Comparison of ENCODE assay signal across 21 cellular contexts in the genomic region with DNA sequence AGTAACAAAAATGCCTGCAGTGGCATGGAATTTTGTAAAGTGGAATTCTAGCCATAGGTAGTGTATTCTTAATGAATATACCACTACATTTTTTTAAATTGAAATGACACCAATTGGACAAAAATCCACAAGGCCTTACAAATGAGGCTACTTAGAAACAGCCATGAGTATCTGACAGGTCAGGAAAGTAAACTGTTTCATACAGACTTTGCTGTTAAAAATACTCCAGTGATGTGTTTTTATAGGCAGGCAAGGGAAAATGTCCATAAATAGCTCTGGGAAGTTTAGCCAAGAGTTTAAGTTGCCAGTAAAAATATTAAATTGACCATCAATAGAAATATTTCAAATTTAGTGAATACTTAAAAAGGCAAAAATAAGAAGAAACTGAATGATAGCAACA. TPM values are rescaled to one million over a fixed set of nuclear protein-coding genes. Genes with fewer than 3 reads are reported as not detected.
A peak's percentile ranks its signal among the peaks of the same experiment; 100 is the strongest.
DNase-seq lines count a peak whose midpoint lies in the region; ATAC-seq, FAIRE-seq and TF ChIP-seq lines count a peak whose summit lies in the region.
"Had no signal": no experiment of that assay in that cellular context is flagged by ENCODE, and none has a peak within 500 bp of the region (broad histone marks: within the 10 kb centered on the region; RNA-seq: fewer than 3 reads in every experiment).

No MANE protein-coding gene starts in this region.

- H2AFZ ChIP-seq in smooth muscle cell (ENCODE audit: low read depth), result no peak overlapping the region
- H2AFZ ChIP-seq: parathyroid adenoma had no signal

- no peak for FAIRE-seq in GM12892 (lab: Jason Lieb, UNC)
- FAIRE-seq: colon had no signal

- no peak overlapping the region for H3K27ac ChIP-seq in HEK293 (ENCODE audit: extremely low read depth, low read depth, low read length)
- peak overlapping the region; percentile 79 to 81 for H3K27ac ChIP-seq in right atrium auricular region
- H3K27ac ChIP-seq in smooth muscle cell (ENCODE audit: low read depth), result peak overlapping the region; percentile 58
- H3K27ac ChIP-seq: adrenal gland, HL-60, parathyroid adenoma, upper lobe of left lung had no signal

- H3K36me3 ChIP-seq in HEK293 (ENCODE audit: control insufficient read depth in 2 of 2, insufficient read depth in 1 of 2, low read length in 2 of 2) (no peaks in the 10 kb centered on the region), right atrium auricular region (no peaks in the 10 kb centered on the region), smooth muscle cell (ENCODE audit: low read depth) (no peaks in the 10 kb centered on the region)
- H3K36me3 ChIP-seq: adrenal gland, upper lobe of left lung had no signal

- H3K27me3 ChIP-seq in right atrium auricular region, result no peaks in the 10 kb centered on the region
- no peaks in the 10 kb centered on the region for H3K27me3 ChIP-seq in smooth muscle cell (ENCODE audit: low read depth)
- H3K27me3 ChIP-seq: adrenal gland, upper lobe of left lung had no signal

- H3K9me3 ChIP-seq in HEK293 (ENCODE audit: control insufficient read depth, insufficient read depth, low read depth, low read length) (no peaks in the 10 kb centered on the region), right atrium auricular region (no peaks in the 10 kb centered on the region), smooth muscle cell (replicated peaks; ENCODE audit: low read depth) (no peaks in the 10 kb centered on the region)
- H3K9me3 ChIP-seq: adrenal gland, upper lobe of left lung had no signal

- CTCF ChIA-PET in HEK293 (lab: Yijun Ruan, JAX), result interaction anchor here (0.9 kb wide), 1 partner anchor 9 kb away, joined by 3 read pairs; no protein-coding TSS in a partner anchor

- TF ChIP-seq POLR2A in GM12892 (IDR thresholded peaks at IDR 0.05; ENCODE audit: low read depth, low read length), result no peak

- TF ChIP-seq CTCF in HEK293 (tag by site-specific recombination; IDR thresholded peaks at IDR 0.05) (no peak), choroid plexus epithelial cell (conservative IDR thresholded peaks at IDR 0.05; ENCODE audit: low read depth, low read length) (no peak), right atrium auricular region (IDR thresholded peaks at IDR 0.05) (no peak), smooth muscle cell (IDR thresholded peaks at IDR 0.05; ENCODE audit: borderline replicate concordance, insufficient read depth, poor library complexity, severe bottlenecking) (no peak)

- no peak for ATAC-seq in GM19035 (IDR thresholded peaks at IDR 0.05; ENCODE audit: unreplicated experiment)
- no peak for ATAC-seq in activated naive CD4-positive, alpha-beta T cell treated with anti-CD3 and anti-CD28 coated beads, Interleukin-2, amount 50 U/mL, for 72 hours
- ATAC-seq: activated CD4-positive, alpha-beta T cell treated with anti-CD3 and anti-CD28 coated beads for 36 hours; naive thymus-derived CD4-positive, alpha-beta T cell had no signal

- H4K20me1 ChIP-seq in smooth muscle cell (ENCODE audit: low read depth), result no peaks in the 10 kb centered on the region

- peaks cover 21% of the 10 kb centered on the region for H3F3A ChIP-seq in smooth muscle cell (ENCODE audit: low read depth)

- H3K4me3 ChIP-seq in HEK293 (ENCODE audit: low read depth, low read length), result no peak overlapping the region
- H3K4me3 ChIP-seq in choroid plexus epithelial cell (ENCODE audit: low read depth, low read length), result no peak overlapping the region
- H3K4me3 ChIP-seq in right atrium auricular region, result no peak overlapping the region
- H3K4me3 ChIP-seq in smooth muscle cell, result no peak overlapping the region
- H3K4me3 ChIP-seq: adrenal gland, upper lobe of left lung had no signal

- no peaks in the 10 kb centered on the region for H3K4me1 ChIP-seq in HEK293 (ENCODE audit: control insufficient read depth, insufficient read depth, low read length)
- peaks cover 0 to 66% of the 10 kb centered on the region in 2 donors for H3K4me1 ChIP-seq in right atrium auricular region
- H3K4me1 ChIP-seq in smooth muscle cell (ENCODE audit: low read depth), result peaks cover 20% of the 10 kb centered on the region

- H3K36me3 Mint-ChIP-seq in activated naive CD4-positive, alpha-beta T cell treated with anti-CD3 and anti-CD28 coated beads, Interleukin-2, amount 50 U/mL, for 72 hours, result no peaks in the 10 kb centered on the region
- H3K36me3 Mint-ChIP-seq: IgD-negative memory B cell; naive thymus-derived CD4-positive, alpha-beta T cell had no signal

- no peaks in the 10 kb centered on the region for H3K79me2 ChIP-seq in smooth muscle cell (ENCODE audit: low read depth)
- H3K79me2 ChIP-seq: parathyroid adenoma had no signal

- H3K9ac ChIP-seq in smooth muscle cell (ENCODE audit: low read depth), result no peak overlapping the region
- H3K9ac ChIP-seq: parathyroid adenoma had no signal

- H3K27ac Mint-ChIP-seq in activated naive CD4-positive, alpha-beta T cell treated with anti-CD3 and anti-CD28 coated beads, Interleukin-2, amount 50 U/mL, for 72 hours, result no peak overlapping the region
- H3K27ac Mint-ChIP-seq: activated CD4-positive, alpha-beta T cell treated with anti-CD3 and anti-CD28 coated beads for 36 hours; activated T-helper 2 cell treated with anti-CD3 and anti-CD28 coated beads, Interferon-gamma antibody, Interleukin-2, Interleukin-4, amounts not matched to agents 10 μg/mL and 5 μg/mL and 100 μg/mL, durations not matched to agents 14 hours and 24 hours and 36 hours; IgD-negative memory B cell; naive thymus-derived CD4-positive, alpha-beta T cell had no signal

- POLR2A ChIA-PET in HEK293 (lab: Yijun Ruan, JAX), result no interaction called here

- peak overlapping the region; percentile 72 for H3K4me2 ChIP-seq in smooth muscle cell

- H3K9me3 Mint-ChIP-seq in activated naive CD4-positive, alpha-beta T cell treated with anti-CD3 and anti-CD28 coated beads, Interleukin-2, amount 50 U/mL, for 72 hours, result no peaks in the 10 kb centered on the region
- H3K9me3 Mint-ChIP-seq: activated T-helper 2 cell treated with anti-CD3 and anti-CD28 coated beads, Interferon-gamma antibody, Interleukin-2, Interleukin-4, amounts not matched to agents 10 μg/mL and 5 μg/mL and 100 μg/mL, durations not matched to agents 14 hours and 24 hours and 36 hours had no signal

- DNase-seq in choroid plexus epithelial cell (ENCODE audit: low read depth) (peak; percentile 32), right atrium auricular region (ENCODE audit: low spot score) (no peak), smooth muscle cell (lab: John Stamatoyannopoulos, UW; ENCODE audit: unreplicated experiment) (no peak), NCI-H1417 (lab: John Stamatoyannopoulos, UW) (no peak), GM12892 (ENCODE audit: insufficient read length) (no peak)
- DNase-seq in activated naive CD4-positive, alpha-beta T cell treated with anti-CD3 and anti-CD28 coated beads, Interleukin-2, amount 50 U/mL, for 72 hours (ENCODE audit: low spot score in 2 of 2), result no peak
- DNase-seq: activated CD4-positive, alpha-beta T cell treated with anti-CD3 and anti-CD28 coated beads for 36 hours; HCEC 1CT; naive thymus-derived CD4-positive, alpha-beta T cell; NCI-H187 treated with DMSO at 0.1 percent for 48 hours; NK-92 treated with Interleukin-12 subunit alpha and Interleukin-12 subunit beta, amount 100 ng/mL, for 24 hours; stimulated activated CD4-positive, alpha-beta T cell treated with anti-CD3 and anti-CD28 coated beads, Interleukin-12 subunit alpha, Interleukin-12 subunit beta, amount 100 ng/mL, for 4 hours had no signal

TF ChIP-seq in HEK293, 187 proteins besides CTCF, POLR2A, EP300 and RAD21 (continues in another document):
- TF ChIP-seq, protein P1, sequence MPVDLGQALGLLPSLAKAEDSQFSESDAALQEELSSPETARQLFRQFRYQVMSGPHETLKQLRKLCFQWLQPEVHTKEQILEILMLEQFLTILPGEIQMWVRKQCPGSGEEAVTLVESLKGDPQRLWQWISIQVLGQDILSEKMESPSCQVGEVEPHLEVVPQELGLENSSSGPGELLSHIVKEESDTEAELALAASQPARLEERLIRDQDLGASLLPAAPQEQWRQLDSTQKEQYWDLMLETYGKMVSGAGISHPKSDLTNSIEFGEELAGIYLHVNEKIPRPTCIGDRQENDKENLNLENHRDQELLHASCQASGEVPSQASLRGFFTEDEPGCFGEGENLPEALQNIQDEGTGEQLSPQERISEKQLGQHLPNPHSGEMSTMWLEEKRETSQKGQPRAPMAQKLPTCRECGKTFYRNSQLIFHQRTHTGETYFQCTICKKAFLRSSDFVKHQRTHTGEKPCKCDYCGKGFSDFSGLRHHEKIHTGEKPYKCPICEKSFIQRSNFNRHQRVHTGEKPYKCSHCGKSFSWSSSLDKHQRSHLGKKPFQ (tag by site-specific recombination; IDR thresholded peaks at IDR 0.05), result no peak
- TF ChIP-seq, protein P2, sequence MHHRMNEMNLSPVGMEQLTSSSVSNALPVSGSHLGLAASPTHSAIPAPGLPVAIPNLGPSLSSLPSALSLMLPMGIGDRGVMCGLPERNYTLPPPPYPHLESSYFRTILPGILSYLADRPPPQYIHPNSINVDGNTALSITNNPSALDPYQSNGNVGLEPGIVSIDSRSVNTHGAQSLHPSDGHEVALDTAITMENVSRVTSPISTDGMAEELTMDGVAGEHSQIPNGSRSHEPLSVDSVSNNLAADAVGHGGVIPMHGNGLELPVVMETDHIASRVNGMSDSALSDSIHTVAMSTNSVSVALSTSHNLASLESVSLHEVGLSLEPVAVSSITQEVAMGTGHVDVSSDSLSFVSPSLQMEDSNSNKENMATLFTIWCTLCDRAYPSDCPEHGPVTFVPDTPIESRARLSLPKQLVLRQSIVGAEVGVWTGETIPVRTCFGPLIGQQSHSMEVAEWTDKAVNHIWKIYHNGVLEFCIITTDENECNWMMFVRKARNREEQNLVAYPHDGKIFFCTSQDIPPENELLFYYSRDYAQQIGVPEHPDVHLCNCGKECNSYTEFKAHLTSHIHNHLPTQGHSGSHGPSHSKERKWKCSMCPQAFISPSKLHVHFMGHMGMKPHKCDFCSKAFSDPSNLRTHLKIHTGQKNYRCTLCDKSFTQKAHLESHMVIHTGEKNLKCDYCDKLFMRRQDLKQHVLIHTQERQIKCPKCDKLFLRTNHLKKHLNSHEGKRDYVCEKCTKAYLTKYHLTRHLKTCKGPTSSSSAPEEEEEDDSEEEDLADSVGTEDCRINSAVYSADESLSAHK (tag by site-specific recombination; IDR thresholded peaks at IDR 0.05), result peak; percentile 66
- no peak for TF ChIP-seq ZNF10 (tag by site-specific recombination; IDR thresholded peaks at IDR 0.05)

RNA-seq across cellular contexts. Expression of a gene that starts 41.8 kb away (rescaled TPM):
- total RNA-seq in right atrium auricular region (100 to 1,000 TPM; 598 to 841 TPM), smooth muscle cell (150 and 182 TPM in 2 replicates)
- 129 and 144 TPM in 2 replicates for polyA plus RNA-seq in smooth muscle cell
- total RNA-seq in activated naive CD4-positive, alpha-beta T cell treated with anti-CD3 and anti-CD28 coated beads, Interleukin-2, amount 50 U/mL, for 72 hours, result 10 to 100 TPM; 18.6 to 21.8 TPM
- 18.1 TPM for polyA plus RNA-seq in GM12892 (2012; ENCODE audit: missing spikeins)
